ENCODE assay signal across 11 cellular contexts in the genomic region with DNA sequence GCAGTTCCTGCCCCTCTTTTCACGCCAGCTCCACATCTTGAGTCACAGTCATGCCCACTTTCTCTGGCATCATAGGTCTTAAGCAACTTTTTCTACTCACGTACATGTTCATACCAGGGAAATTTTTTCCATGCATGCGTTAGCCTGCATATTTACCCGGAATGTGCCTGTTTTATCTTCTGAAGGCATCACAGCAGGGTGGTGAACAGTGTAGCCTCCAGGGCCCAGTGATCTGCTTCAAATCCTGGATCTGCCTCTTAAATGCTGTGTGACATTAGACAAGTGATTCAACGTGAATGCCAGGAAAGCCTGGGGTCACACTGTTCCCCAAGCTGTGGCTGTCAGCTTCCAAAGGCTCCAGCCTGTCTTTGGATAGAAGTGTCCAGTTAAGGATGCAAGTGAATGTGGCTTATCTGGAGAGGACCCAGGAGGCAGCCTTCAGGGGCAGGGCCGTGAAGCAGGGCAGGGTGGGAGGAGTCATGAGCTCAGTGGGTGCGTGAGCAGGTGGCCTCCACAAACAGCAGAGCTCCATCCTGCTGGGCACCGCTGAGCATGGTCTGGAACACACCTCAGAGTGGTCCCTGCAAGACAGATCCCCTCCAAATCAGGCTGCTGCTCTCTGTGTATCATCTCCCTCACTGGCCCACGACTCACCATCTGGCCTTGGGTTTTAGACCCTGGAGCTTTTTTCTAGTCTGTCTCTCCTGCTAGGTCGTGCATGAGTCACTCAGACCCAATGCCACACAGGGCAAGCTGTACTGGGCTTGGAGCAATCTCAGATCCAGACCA. TPM values are rescaled to one million over a fixed set of nuclear protein-coding genes. Genes with fewer than 3 reads are reported as not detected.
DNase-seq lines count a peak whose midpoint lies in the region; ATAC-seq, FAIRE-seq and TF ChIP-seq lines count a peak whose summit lies in the region.
"Had no signal": no experiment of that assay in that cellular context is flagged by ENCODE, and none has a peak within 500 bp of the region (broad histone marks: within the 10 kb centered on the region; RNA-seq: fewer than 3 reads in every experiment).

No MANE protein-coding gene starts in this region.

- peaks cover 12% of the 10 kb centered on the region for H3K27me3 Mint-ChIP-seq in GM23338 (ENCODE audit: insufficient read depth, low read depth, poor library complexity)
- H3K27me3 Mint-ChIP-seq: activated CD8-positive, alpha-beta T cell treated with anti-CD3 and anti-CD28 coated beads for 36 hours had no signal

- WGBS in A549 (ENCODE audit: missing lambda C conversion rate) = 61% methylated on average over 10 of the region's 10 CpGs

- no peaks in the 10 kb centered on the region for H3F3A ChIP-seq in GM23338 (replicated peaks; ENCODE audit: low read depth)

- no peak overlapping the region for H3K27ac Mint-ChIP-seq in GM23338
- H3K27ac Mint-ChIP-seq: activated CD8-positive, alpha-beta T cell treated with anti-CD3 and anti-CD28 coated beads for 36 hours had no signal

- H3K9me2 ChIP-seq in GM23338 (ENCODE audit: insufficient read depth) = no peaks in the 10 kb centered on the region

- H3K4me1 ChIP-seq in A549 (no peaks in the 10 kb centered on the region), GM23338 (ENCODE audit: insufficient read depth) (no peaks in the 10 kb centered on the region)
- H3K4me1 ChIP-seq in effector memory CD4-positive, alpha-beta T cell (ENCODE audit: control insufficient read depth, insufficient read depth, low read length, poor library complexity, severe bottlenecking) = no peaks in the 10 kb centered on the region

- no peaks in the 10 kb centered on the region for H3K36me3 Mint-ChIP-seq in GM23338 (ENCODE audit: low read depth)
- H3K36me3 Mint-ChIP-seq: IgD-negative memory B cell had no signal

- no peak overlapping the region for H3K4me3 Mint-ChIP-seq in GM23338
- H3K4me3 Mint-ChIP-seq: activated CD8-positive, alpha-beta T cell treated with anti-CD3 and anti-CD28 coated beads for 36 hours; IgD-negative memory B cell had no signal

- TF ChIP-seq RAD21 in A549 (conservative IDR thresholded peaks at IDR 0.05 in 1 of 2, IDR thresholded peaks at IDR 0.05 in 1 of 2) = no peak

- no peak overlapping the region for H3K4me3 ChIP-seq in A549
- no peak overlapping the region for H3K4me3 ChIP-seq in GM23338
- no peak overlapping the region for H3K4me3 ChIP-seq in foreskin fibroblast (ENCODE audit: low read depth in 1 of 2, low read length in 2 of 2)
- no peak overlapping the region for H3K4me3 ChIP-seq in effector memory CD4-positive, alpha-beta T cell (ENCODE audit: insufficient read depth, low read depth, low read length, poor library complexity, severe bottlenecking)

- H3K36me3 ChIP-seq in GM23338 (ENCODE audit: insufficient read depth) = no peaks in the 10 kb centered on the region
- H3K36me3 ChIP-seq in effector memory CD4-positive, alpha-beta T cell (ENCODE audit: control insufficient read depth, insufficient read depth, low read length) = no peaks in the 10 kb centered on the region

- no peaks in the 10 kb centered on the region for H3K9me3 ChIP-seq in A549
- H3K9me3 ChIP-seq in effector memory CD4-positive, alpha-beta T cell (ENCODE audit: control insufficient read depth, low read length) = no peaks in the 10 kb centered on the region

- H2AFZ ChIP-seq in GM23338 = no peak overlapping the region

- H3K79me2 ChIP-seq in GM23338 (replicated peaks; ENCODE audit: insufficient read depth) = no peaks in the 10 kb centered on the region

- H3K4me2 ChIP-seq in A549 = no peak overlapping the region
- no peak overlapping the region for H3K4me2 ChIP-seq in GM23338

- no peaks in the 10 kb centered on the region for H4K20me1 ChIP-seq in GM23338 (replicated peaks; ENCODE audit: insufficient read depth)

- POLR2A ChIA-PET in A549 (lab: Yijun Ruan, JAX) = no interaction called here

- CTCF ChIA-PET in A549 (lab: Yijun Ruan, JAX) = interaction anchor here (0.5 to 1.7 kb wide), 5 partner anchors 9 to 433 kb away, joined by 3 to 6 read pairs (median 4); no protein-coding TSS in a partner anchor

- H3K27ac ChIP-seq in A549 (0 out of 6 replicates have a peak overlapping the region, but pooled peaks of 1 of the 2 experiments have one; percentile 8), GM23338 (ENCODE audit: low read depth) (no peak overlapping the region)
- no peak overlapping the region for H3K27ac ChIP-seq in effector memory CD4-positive, alpha-beta T cell (ENCODE audit: insufficient read depth, low read length, poor library complexity, severe bottlenecking)

- TF ChIP-seq CTCF in A549 (IDR thresholded peaks at IDR 0.05) = no peak
- TF ChIP-seq CTCF in GM23338 (conservative IDR thresholded peaks at IDR 0.05; ENCODE audit: low read depth in 2 of 2) = no peak
- TF ChIP-seq CTCF in foreskin fibroblast (IDR thresholded peaks at IDR 0.05; ENCODE audit: low read depth, low read length) = no peak

- H3K9me3 Mint-ChIP-seq in GM23338 = no peaks in the 10 kb centered on the region; the same call in 2 of the 3 replicates
- H3K9me3 Mint-ChIP-seq: activated CD8-positive, alpha-beta T cell treated with anti-CD3 and anti-CD28 coated beads for 36 hours; IgD-negative memory B cell had no signal

- H3K27me3 ChIP-seq in GM23338 (ENCODE audit: insufficient read depth) = no peaks in the 10 kb centered on the region
- no peaks in the 10 kb centered on the region for H3K27me3 ChIP-seq in effector memory CD4-positive, alpha-beta T cell (replicated peaks; ENCODE audit: control insufficient read depth, insufficient read depth, low read length, poor library complexity, severe bottlenecking)

- no peak for TF ChIP-seq EP300 in A549 (IDR thresholded peaks at IDR 0.05)

- no peak for DNase-seq in A549 (ENCODE audit: low read depth in 1 of 2, low spot score in 1 of 2)
- DNase-seq in GM23338 (ENCODE audit: low spot score) = no peak
- DNase-seq in SHP77 treated with DMSO at 0.1 percent for 48 hours (lab: John Stamatoyannopoulos, UW) = peak; percentile 23
- DNase-seq in foreskin fibroblast = peak; percentile 61 to 65
- no peak for DNase-seq in stimulated activated CD4-positive, alpha-beta T cell treated with anti-CD3 and anti-CD28 coated beads, Interleukin-2, amount 100 ng/mL, for 48 hours
- no peak for DNase-seq in stimulated activated CD4-positive, alpha-beta T cell treated with anti-CD3 and anti-CD28 coated beads, Interleukin-12 subunit alpha, Interleukin-12 subunit beta, amount 100 ng/mL, for 4 hours
- DNase-seq in GF-D8 (lab: John Stamatoyannopoulos, UW) = no peak
- DNase-seq in effector memory CD4-positive, alpha-beta T cell = no peak
- DNase-seq: activated CD8-positive, alpha-beta T cell treated with anti-CD3 and anti-CD28 coated beads for 36 hours; RPMI8226 had no signal

- peak; percentile 39 to 45; a peak in 4 of 6 replicates for ATAC-seq in A549
- ATAC-seq in GM23338 = peak; percentile 33; the same call in 1 of the 3 replicates
- ATAC-seq: activated CD8-positive, alpha-beta T cell treated with anti-CD3 and anti-CD28 coated beads for 36 hours had no signal

- no peak for TF ChIP-seq POLR2A in A549 (IDR thresholded peaks at IDR 0.05; ENCODE audit: low read length)

- 0 out of 3 replicates have a peak, but pooled peaks cover 2% of the 10 kb centered on the region for H3K4me1 Mint-ChIP-seq in GM23338
- H3K4me1 Mint-ChIP-seq: IgD-negative memory B cell had no signal

- FAIRE-seq in A549 (lab: Jason Lieb, UNC) = no peak

TF ChIP-seq in A549, 52 proteins besides CTCF, POLR2A, EP300 and RAD21 (continues in another document):
- TF ChIP-seq NPAS2 (CRISPR knock-in tag; IDR thresholded peaks at IDR 0.05; ENCODE audit: borderline replicate concordance) (no peak), HOXA7 (CRISPR knock-in tag; IDR thresholded peaks at IDR 0.05) (no peak), ESRRA (IDR thresholded peaks at IDR 0.05; ENCODE audit: borderline replicate concordance, low read length) (no peak), GATA3 (IDR thresholded peaks at IDR 0.05; ENCODE audit: borderline replicate concordance) (no peak), SMC3 (IDR thresholded peaks at IDR 0.05) (no peak), RARB (CRISPR knock-in tag; IDR thresholded peaks at IDR 0.05) (no peak), RCOR1 (IDR thresholded peaks at IDR 0.05; ENCODE audit: low read depth, low read length) (no peak), TFCP2L1 (CRISPR knock-in tag; IDR thresholded peaks at IDR 0.05) (no peak), ZC3H11A (IDR thresholded peaks at IDR 0.05) (no peak), JUNB (IDR thresholded peaks at IDR 0.05) (no peak), MAZ (IDR thresholded peaks at IDR 0.05; ENCODE audit: borderline replicate concordance, low read depth, low read length) (no peak), CHD4 (IDR thresholded peaks at IDR 0.05; ENCODE audit: borderline replicate concordance) (no peak), CEBPB (IDR thresholded peaks at IDR 0.05) (no peak), ZFP36 (IDR thresholded peaks at IDR 0.05; ENCODE audit: borderline replicate concordance, partially characterized antibody) (no peak)

TF ChIP-seq in GM23338, 12 proteins besides CTCF, POLR2A, EP300 and RAD21 (continues in another document):
- TF ChIP-seq, protein P1, sequence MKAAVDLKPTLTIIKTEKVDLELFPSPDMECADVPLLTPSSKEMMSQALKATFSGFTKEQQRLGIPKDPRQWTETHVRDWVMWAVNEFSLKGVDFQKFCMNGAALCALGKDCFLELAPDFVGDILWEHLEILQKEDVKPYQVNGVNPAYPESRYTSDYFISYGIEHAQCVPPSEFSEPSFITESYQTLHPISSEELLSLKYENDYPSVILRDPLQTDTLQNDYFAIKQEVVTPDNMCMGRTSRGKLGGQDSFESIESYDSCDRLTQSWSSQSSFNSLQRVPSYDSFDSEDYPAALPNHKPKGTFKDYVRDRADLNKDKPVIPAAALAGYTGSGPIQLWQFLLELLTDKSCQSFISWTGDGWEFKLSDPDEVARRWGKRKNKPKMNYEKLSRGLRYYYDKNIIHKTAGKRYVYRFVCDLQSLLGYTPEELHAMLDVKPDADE (IDR thresholded peaks at IDR 0.05) = no peak
- no peak for TF ChIP-seq STAT1 (IDR thresholded peaks at IDR 0.05; ENCODE audit: unreplicated experiment)

RNA-seq across cellular contexts. Expression of a gene that starts 30.4 kb away (rescaled TPM):
- not detected in 2 replicates for polyA plus RNA-seq in A549 (2011; rRNA removed)
- polyA plus RNA-seq in A549 (2012; cell fraction: cytosol; rRNA removed) = not detected in 2 replicates
- not detected in 2 replicates for polyA plus RNA-seq in A549 (2012; cell fraction: nucleus; rRNA removed)
- not detected in 3 replicates for polyA plus RNA-seq in A549 (2017; fragmentation: RNase III; extraction: RNeasy Plus Mini Kit Qiagen cat#74134 plus additional on column Dnase treatment)
- polyA minus RNA-seq in A549 (2011; rRNA and poly(A)+ RNA removed) = not detected in 2 replicates
- total RNA-seq in GM23338 (2014; rRNA removed; shearing (Covaris generic)) = 0.04 TPM in 1 of 2 replicates, not detected in the other
- 0.03 TPM in 2 replicates for polyA plus RNA-seq in GM23338 (2016; fragmentation: Nextera tagmentation; extraction: Ambion mirVana)
- polyA plus RNA-seq: IgD-negative memory B cell had no signal

Comparison
In these comparisons a context has a peak if more than half of its experiments do, and no peak if none do; other contexts are left out.
1. DNase-seq: peak in SHP77 treated with DMSO at 0.1 percent for 48 hours (single experiment) and foreskin fibroblast (2 of 2); none in A549 (0 of 2), GM23338 (single experiment), stimulated activated CD4-positive, alpha-beta T cell treated with anti-CD3 and anti-CD28 coated beads, Interleukin-2, amount 100 ng/mL, for 48 hours (0 of 2), stimulated activated CD4-positive, alpha-beta T cell treated with anti-CD3 and anti-CD28 coated beads, Interleukin-12 subunit alpha, Interleukin-12 subunit beta, amount 100 ng/mL, for 4 hours (single experiment), GF-D8 (single experiment) and effector memory CD4-positive, alpha-beta T cell (0 of 3).